Comparison of ENCODE assay signal across 2 cellular contexts in genomic region chr2:21103274-21103891, GRCh38.
TF ChIP-seq lines count a peak whose summit lies in the region.

No MANE protein-coding gene starts in this region.

TF ChIP-seq in GM23338, 12 proteins besides CTCF, POLR2A, EP300 and RAD21:
- TF ChIP-seq ZNF114 (CRISPR knock-in tag; IDR thresholded peaks at IDR 0.05), result no peak
- TF ChIP-seq, protein P1, sequence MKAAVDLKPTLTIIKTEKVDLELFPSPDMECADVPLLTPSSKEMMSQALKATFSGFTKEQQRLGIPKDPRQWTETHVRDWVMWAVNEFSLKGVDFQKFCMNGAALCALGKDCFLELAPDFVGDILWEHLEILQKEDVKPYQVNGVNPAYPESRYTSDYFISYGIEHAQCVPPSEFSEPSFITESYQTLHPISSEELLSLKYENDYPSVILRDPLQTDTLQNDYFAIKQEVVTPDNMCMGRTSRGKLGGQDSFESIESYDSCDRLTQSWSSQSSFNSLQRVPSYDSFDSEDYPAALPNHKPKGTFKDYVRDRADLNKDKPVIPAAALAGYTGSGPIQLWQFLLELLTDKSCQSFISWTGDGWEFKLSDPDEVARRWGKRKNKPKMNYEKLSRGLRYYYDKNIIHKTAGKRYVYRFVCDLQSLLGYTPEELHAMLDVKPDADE (IDR thresholded peaks at IDR 0.05), result no peak
- TF ChIP-seq POLR2AphosphoS5 (IDR thresholded peaks at IDR 0.05; ENCODE audit: low read depth), result no peak
- no peak for TF ChIP-seq EZH2phosphoT487 (IDR thresholded peaks at IDR 0.05; ENCODE audit: unreplicated experiment)
- no peak for TF ChIP-seq ZNF462 (CRISPR knock-in tag; IDR thresholded peaks at IDR 0.05)
- TF ChIP-seq, protein P2, sequence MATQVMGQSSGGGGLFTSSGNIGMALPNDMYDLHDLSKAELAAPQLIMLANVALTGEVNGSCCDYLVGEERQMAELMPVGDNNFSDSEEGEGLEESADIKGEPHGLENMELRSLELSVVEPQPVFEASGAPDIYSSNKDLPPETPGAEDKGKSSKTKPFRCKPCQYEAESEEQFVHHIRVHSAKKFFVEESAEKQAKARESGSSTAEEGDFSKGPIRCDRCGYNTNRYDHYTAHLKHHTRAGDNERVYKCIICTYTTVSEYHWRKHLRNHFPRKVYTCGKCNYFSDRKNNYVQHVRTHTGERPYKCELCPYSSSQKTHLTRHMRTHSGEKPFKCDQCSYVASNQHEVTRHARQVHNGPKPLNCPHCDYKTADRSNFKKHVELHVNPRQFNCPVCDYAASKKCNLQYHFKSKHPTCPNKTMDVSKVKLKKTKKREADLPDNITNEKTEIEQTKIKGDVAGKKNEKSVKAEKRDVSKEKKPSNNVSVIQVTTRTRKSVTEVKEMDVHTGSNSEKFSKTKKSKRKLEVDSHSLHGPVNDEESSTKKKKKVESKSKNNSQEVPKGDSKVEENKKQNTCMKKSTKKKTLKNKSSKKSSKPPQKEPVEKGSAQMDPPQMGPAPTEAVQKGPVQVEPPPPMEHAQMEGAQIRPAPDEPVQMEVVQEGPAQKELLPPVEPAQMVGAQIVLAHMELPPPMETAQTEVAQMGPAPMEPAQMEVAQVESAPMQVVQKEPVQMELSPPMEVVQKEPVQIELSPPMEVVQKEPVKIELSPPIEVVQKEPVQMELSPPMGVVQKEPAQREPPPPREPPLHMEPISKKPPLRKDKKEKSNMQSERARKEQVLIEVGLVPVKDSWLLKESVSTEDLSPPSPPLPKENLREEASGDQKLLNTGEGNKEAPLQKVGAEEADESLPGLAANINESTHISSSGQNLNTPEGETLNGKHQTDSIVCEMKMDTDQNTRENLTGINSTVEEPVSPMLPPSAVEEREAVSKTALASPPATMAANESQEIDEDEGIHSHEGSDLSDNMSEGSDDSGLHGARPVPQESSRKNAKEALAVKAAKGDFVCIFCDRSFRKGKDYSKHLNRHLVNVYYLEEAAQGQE (IDR thresholded peaks at IDR 0.05; ENCODE audit: unreplicated experiment), result no peak
- TF ChIP-seq ZNF331 (CRISPR knock-in tag; IDR thresholded peaks at IDR 0.05; ENCODE audit: low read depth), result no peak
- no peak for TF ChIP-seq NANOG (IDR thresholded peaks at IDR 0.05; ENCODE audit: borderline replicate concordance)
- no peak for TF ChIP-seq JUNB (IDR thresholded peaks at IDR 0.05; ENCODE audit: unreplicated experiment)
- TF ChIP-seq CREB1 (CRISPR knock-in tag; IDR thresholded peaks at IDR 0.05; ENCODE audit: low read depth), result no peak

TF ChIP-seq in HepG2, 621 proteins besides CTCF, POLR2A, EP300 and RAD21 (continues in another document):
- peak; percentile 40; the same call in 1 of the 2 replicates for TF ChIP-seq CREM (IDR thresholded peaks at IDR 0.05)
- TF ChIP-seq CREM (CRISPR knock-in tag; IDR thresholded peaks at IDR 0.05), result no peak
- no peak for TF ChIP-seq SRSF9 (IDR thresholded peaks at IDR 0.05; ENCODE audit: borderline replicate concordance, insufficient read depth, low read depth, low read length, poor library complexity, severe bottlenecking)
- TF ChIP-seq ISX (CRISPR knock-in tag; conservative IDR thresholded peaks at IDR 0.05), result no peak
- peak; percentile 43; the same call in 1 of the 2 replicates for TF ChIP-seq ISL2 (CRISPR knock-in tag; IDR thresholded peaks at IDR 0.05)
- no peak for TF ChIP-seq HOXD1 (CRISPR knock-in tag; IDR thresholded peaks at IDR 0.05)
- peak; percentile 19; the same call in 1 of the 2 replicates for TF ChIP-seq KAT8 (CRISPR knock-in tag; IDR thresholded peaks at IDR 0.05)
- TF ChIP-seq ZNF501 (CRISPR knock-in tag; IDR thresholded peaks at IDR 0.05), result no peak
- peak; percentile 53; the same call in 1 of the 2 replicates for TF ChIP-seq FOXK1 (CRISPR knock-in tag; IDR thresholded peaks at IDR 0.05; ENCODE audit: borderline replicate concordance, low read depth)
- TF ChIP-seq TCF7 (IDR thresholded peaks at IDR 0.05; ENCODE audit: low read depth), result peak; percentile 52
- TF ChIP-seq, protein P3, sequence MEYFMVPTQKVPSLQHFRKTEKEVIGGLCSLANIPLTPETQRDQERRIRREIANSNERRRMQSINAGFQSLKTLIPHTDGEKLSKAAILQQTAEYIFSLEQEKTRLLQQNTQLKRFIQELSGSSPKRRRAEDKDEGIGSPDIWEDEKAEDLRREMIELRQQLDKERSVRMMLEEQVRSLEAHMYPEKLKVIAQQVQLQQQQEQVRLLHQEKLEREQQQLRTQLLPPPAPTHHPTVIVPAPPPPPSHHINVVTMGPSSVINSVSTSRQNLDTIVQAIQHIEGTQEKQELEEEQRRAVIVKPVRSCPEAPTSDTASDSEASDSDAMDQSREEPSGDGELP (IDR thresholded peaks at IDR 0.05; ENCODE audit: borderline replicate concordance, low read depth), result peak; percentile 61; the same call in 1 of the 2 replicates
- no peak for TF ChIP-seq ZFP62 (CRISPR knock-in tag; IDR thresholded peaks at IDR 0.05)
- TF ChIP-seq, protein P4, sequence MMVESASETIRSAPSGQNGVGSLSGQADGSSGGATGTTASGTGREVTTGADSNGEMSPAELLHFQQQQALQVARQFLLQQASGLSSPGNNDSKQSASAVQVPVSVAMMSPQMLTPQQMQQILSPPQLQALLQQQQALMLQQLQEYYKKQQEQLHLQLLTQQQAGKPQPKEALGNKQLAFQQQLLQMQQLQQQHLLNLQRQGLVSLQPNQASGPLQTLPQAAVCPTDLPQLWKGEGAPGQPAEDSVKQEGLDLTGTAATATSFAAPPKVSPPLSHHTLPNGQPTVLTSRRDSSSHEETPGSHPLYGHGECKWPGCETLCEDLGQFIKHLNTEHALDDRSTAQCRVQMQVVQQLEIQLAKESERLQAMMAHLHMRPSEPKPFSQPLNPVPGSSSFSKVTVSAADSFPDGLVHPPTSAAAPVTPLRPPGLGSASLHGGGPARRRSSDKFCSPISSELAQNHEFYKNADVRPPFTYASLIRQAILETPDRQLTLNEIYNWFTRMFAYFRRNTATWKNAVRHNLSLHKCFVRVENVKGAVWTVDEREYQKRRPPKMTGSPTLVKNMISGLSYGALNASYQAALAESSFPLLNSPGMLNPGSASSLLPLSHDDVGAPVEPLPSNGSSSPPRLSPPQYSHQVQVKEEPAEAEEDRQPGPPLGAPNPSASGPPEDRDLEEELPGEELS (CRISPR knock-in tag; IDR thresholded peaks at IDR 0.05), result peak; percentile 94
- peak; percentile 75 for TF ChIP-seq GATAD2A (CRISPR knock-in tag; IDR thresholded peaks at IDR 0.05)
- TF ChIP-seq PPARG (CRISPR knock-in tag; conservative IDR thresholded peaks at IDR 0.05), result 0 out of 2 replicates have a peak, but pooled peaks have one; percentile 22
- no peak for TF ChIP-seq CREB1 (IDR thresholded peaks at IDR 0.05)
- 0 out of 2 replicates have a peak, but pooled peaks have one; percentile 11 for TF ChIP-seq CREB1 (CRISPR knock-in tag; IDR thresholded peaks at IDR 0.05)
- TF ChIP-seq AHDC1 (CRISPR knock-in tag; IDR thresholded peaks at IDR 0.05; ENCODE audit: borderline replicate concordance), result peak; percentile 86; the same call in 1 of the 2 replicates
- no peak for TF ChIP-seq FOXA1 (IDR thresholded peaks at IDR 0.05)
- TF ChIP-seq FOXA1 (CRISPR knock-in tag; IDR thresholded peaks at IDR 0.05), result peak; percentile 84
- peak; percentile 55; the same call in 1 of the 2 replicates for TF ChIP-seq NFIC (IDR thresholded peaks at IDR 0.05; ENCODE audit: low read length)
- peak; percentile 30; the same call in 1 of the 2 replicates for TF ChIP-seq NR2F6 (IDR thresholded peaks at IDR 0.05)
- no peak for TF ChIP-seq NR2F6 (CRISPR knock-in tag; IDR thresholded peaks at IDR 0.05)
- TF ChIP-seq HOXA5 (CRISPR knock-in tag; IDR thresholded peaks at IDR 0.05), result peak; percentile 42; the same call in 1 of the 2 replicates
- peak; percentile 57; the same call in 1 of the 2 replicates for TF ChIP-seq NCOA2 (CRISPR knock-in tag; IDR thresholded peaks at IDR 0.05)
- TF ChIP-seq ELF3 (CRISPR knock-in tag; IDR thresholded peaks at IDR 0.05), result peak; percentile 90
- TF ChIP-seq HDAC1 (CRISPR knock-in tag; IDR thresholded peaks at IDR 0.05), result peak; percentile 43; the same call in 1 of the 2 replicates
- no peak for TF ChIP-seq CSRNP2 (CRISPR knock-in tag; conservative IDR thresholded peaks at IDR 0.05; ENCODE audit: low read depth)
- 0 out of 2 replicates have a peak, but pooled peaks have one; percentile 16 for TF ChIP-seq THAP11 (CRISPR knock-in tag; IDR thresholded peaks at IDR 0.05)
- TF ChIP-seq ZBTB20 (CRISPR knock-in tag; IDR thresholded peaks at IDR 0.05; ENCODE audit: borderline replicate concordance, low read depth), result no peak
- TF ChIP-seq, protein P5, sequence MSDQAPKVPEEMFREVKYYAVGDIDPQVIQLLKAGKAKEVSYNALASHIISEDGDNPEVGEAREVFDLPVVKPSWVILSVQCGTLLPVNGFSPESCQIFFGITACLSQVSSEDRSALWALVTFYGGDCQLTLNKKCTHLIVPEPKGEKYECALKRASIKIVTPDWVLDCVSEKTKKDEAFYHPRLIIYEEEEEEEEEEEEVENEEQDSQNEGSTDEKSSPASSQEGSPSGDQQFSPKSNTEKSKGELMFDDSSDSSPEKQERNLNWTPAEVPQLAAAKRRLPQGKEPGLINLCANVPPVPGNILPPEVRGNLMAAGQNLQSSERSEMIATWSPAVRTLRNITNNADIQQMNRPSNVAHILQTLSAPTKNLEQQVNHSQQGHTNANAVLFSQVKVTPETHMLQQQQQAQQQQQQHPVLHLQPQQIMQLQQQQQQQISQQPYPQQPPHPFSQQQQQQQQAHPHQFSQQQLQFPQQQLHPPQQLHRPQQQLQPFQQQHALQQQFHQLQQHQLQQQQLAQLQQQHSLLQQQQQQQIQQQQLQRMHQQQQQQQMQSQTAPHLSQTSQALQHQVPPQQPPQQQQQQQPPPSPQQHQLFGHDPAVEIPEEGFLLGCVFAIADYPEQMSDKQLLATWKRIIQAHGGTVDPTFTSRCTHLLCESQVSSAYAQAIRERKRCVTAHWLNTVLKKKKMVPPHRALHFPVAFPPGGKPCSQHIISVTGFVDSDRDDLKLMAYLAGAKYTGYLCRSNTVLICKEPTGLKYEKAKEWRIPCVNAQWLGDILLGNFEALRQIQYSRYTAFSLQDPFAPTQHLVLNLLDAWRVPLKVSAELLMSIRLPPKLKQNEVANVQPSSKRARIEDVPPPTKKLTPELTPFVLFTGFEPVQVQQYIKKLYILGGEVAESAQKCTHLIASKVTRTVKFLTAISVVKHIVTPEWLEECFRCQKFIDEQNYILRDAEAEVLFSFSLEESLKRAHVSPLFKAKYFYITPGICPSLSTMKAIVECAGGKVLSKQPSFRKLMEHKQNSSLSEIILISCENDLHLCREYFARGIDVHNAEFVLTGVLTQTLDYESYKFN (CRISPR knock-in tag; conservative IDR thresholded peaks at IDR 0.05), result peak; percentile 71
- TF ChIP-seq ETV5 (CRISPR knock-in tag; IDR thresholded peaks at IDR 0.05; ENCODE audit: borderline replicate concordance), result peak; percentile 71; the same call in 1 of the 2 replicates
- TF ChIP-seq MED1 (CRISPR knock-in tag; IDR thresholded peaks at IDR 0.05), result peak; percentile 74
- TF ChIP-seq PHB2 (IDR thresholded peaks at IDR 0.05; ENCODE audit: partially characterized antibody), result no peak
- peak; percentile 86 for TF ChIP-seq SOX5 (CRISPR knock-in tag; IDR thresholded peaks at IDR 0.05; ENCODE audit: borderline replicate concordance)
- TF ChIP-seq SOX6 (IDR thresholded peaks at IDR 0.05), result no peak
- peak; percentile 52; the same call in 1 of the 2 replicates for TF ChIP-seq SOX6 (CRISPR knock-in tag; IDR thresholded peaks at IDR 0.05)
- TF ChIP-seq BCL6 (CRISPR knock-in tag; IDR thresholded peaks at IDR 0.05), result peak; percentile 46
